In the genomic region with DNA sequence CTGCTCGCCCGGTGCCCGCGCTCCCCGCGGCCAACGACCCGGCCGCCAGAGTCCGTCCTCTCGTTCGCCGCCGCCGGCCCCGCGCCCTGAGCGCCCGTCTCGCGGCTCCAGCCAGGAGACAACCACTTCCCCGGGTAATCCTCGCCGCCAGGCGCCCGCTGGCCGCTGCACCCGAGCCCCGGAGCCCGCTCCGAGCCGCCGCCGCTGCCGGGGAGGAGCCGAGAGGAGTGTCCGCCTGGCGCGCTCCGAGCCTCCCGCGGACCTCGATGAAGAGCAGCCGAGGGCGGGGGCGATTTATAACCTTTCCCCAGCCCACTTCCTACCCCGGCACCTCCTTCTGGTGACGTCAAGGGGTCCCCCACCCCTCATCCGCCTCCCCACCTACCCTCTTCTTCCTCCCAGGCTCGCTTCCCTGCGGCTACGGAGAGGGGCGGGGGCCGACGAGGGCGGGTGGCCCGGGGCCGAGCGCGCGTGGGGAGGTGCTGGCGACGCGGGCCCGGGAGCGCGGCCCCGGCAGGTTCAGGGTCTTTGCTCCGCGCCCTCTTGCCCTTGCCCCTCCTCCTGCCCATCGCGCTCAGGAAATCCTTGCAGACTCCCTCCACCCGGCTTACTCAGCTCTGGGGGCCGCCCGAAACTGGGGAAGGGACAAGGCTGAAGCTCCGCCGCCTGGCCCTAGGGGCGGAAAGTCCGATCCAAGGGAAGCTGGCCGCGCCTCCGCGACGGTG, we compare ENCODE assay signal across 1 cellular context.
TF ChIP-seq lines count a peak whose summit lies in the region.

A gene with protein sequence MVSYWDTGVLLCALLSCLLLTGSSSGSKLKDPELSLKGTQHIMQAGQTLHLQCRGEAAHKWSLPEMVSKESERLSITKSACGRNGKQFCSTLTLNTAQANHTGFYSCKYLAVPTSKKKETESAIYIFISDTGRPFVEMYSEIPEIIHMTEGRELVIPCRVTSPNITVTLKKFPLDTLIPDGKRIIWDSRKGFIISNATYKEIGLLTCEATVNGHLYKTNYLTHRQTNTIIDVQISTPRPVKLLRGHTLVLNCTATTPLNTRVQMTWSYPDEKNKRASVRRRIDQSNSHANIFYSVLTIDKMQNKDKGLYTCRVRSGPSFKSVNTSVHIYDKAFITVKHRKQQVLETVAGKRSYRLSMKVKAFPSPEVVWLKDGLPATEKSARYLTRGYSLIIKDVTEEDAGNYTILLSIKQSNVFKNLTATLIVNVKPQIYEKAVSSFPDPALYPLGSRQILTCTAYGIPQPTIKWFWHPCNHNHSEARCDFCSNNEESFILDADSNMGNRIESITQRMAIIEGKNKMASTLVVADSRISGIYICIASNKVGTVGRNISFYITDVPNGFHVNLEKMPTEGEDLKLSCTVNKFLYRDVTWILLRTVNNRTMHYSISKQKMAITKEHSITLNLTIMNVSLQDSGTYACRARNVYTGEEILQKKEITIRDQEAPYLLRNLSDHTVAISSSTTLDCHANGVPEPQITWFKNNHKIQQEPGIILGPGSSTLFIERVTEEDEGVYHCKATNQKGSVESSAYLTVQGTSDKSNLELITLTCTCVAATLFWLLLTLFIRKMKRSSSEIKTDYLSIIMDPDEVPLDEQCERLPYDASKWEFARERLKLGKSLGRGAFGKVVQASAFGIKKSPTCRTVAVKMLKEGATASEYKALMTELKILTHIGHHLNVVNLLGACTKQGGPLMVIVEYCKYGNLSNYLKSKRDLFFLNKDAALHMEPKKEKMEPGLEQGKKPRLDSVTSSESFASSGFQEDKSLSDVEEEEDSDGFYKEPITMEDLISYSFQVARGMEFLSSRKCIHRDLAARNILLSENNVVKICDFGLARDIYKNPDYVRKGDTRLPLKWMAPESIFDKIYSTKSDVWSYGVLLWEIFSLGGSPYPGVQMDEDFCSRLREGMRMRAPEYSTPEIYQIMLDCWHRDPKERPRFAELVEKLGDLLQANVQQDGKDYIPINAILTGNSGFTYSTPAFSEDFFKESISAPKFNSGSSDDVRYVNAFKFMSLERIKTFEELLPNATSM (N-terminal part only) (minus strand): TSS at position 268 of the 725 bp plus-strand sequence. CDS start 285 bp downstream, outside the sequence.

TF ChIP-seq in WTC11, 78 proteins besides CTCF, POLR2A, EP300 and RAD21 (continued from another document):
- 0 out of 2 replicates have a peak, but pooled peaks have one; percentile 72 for TF ChIP-seq E2F4 (CRISPR knock-in tag; IDR thresholded peaks at IDR 0.05; ENCODE audit: borderline replicate concordance, low read depth)
